Comparison of ENCODE assay signal across 14 cellular contexts in genomic region chr2:85769987-85770362, GRCh38. TPM values are rescaled to one million over a fixed set of nuclear protein-coding genes. Genes with fewer than 3 reads are reported as not detected.
A peak's percentile ranks its signal among the peaks of the same experiment; 100 is the strongest.
DNase-seq lines count a peak whose midpoint lies in the region; ATAC-seq and TF ChIP-seq lines count a peak whose summit lies in the region.
"Had no signal": no experiment of that assay in that cellular context is flagged by ENCODE, and none has a peak within 500 bp of the region (broad histone marks: within the 10 kb centered on the region; RNA-seq: fewer than 3 reads in every experiment).

No MANE protein-coding gene starts in this region.

- in situ Hi-C loops in Panc1 (cut with HindIII; ENCODE audit: low pct_unique_long_range_greater_than_20kb, low sequenced_read_pairs), result no loop called here

- CTCF ChIA-PET in HEK293 (lab: Yijun Ruan, JAX) (interaction anchor here (0.6 to 9.3 kb wide), 11 partner anchors 11 to 97 kb away, joined by 3 to 105 read pairs (median 7); partner anchors contain the start of gene ATOH8), Panc1 (lab: Charles Lee) (interaction anchor here (0.6 kb wide), 1 partner anchor 34 kb away, joined by 3 read pairs; no protein-coding TSS in a partner anchor)

- TF ChIP-seq POLR2A in gastroesophageal sphincter (IDR thresholded peaks at IDR 0.05), result no peak

- no peak overlapping the region for H2AFZ ChIP-seq in smooth muscle cell (ENCODE audit: low read depth)

- WGBS in gastroesophageal sphincter (ENCODE audit: low coverage in 1 of 2), 2 donors, result 93 to 100% methylated on average over 1 to 3 of the region's 7 CpGs
- WGBS in smooth muscle cell (ENCODE audit: low lambda C conversion rate), result 93% methylated on average over 7 of the region's 7 CpGs

- H4K20me1 ChIP-seq in smooth muscle cell (ENCODE audit: low read depth), result no peaks in the 10 kb centered on the region

- H3K36me3 ChIP-seq in HEK293 (ENCODE audit: control insufficient read depth in 2 of 2, insufficient read depth in 1 of 2, low read length in 2 of 2), result no peaks in the 10 kb centered on the region
- H3K36me3 ChIP-seq in Panc1 (ENCODE audit: control insufficient read depth, insufficient read depth, low read length), result no peaks in the 10 kb centered on the region
- peaks cover 0 to 38% of the 10 kb centered on the region in 2 donors for H3K36me3 ChIP-seq in gastroesophageal sphincter
- H3K36me3 ChIP-seq in smooth muscle cell (ENCODE audit: low read depth), result no peaks in the 10 kb centered on the region
- H3K36me3 ChIP-seq: adrenal gland had no signal

- TF ChIP-seq CTCF in HEK293 (tag by site-specific recombination; IDR thresholded peaks at IDR 0.05) (no peak), Panc1 (IDR thresholded peaks at IDR 0.05) (no peak; the same call in 1 of the 2 replicates), gastroesophageal sphincter (IDR thresholded peaks at IDR 0.05) (no peak), smooth muscle cell (IDR thresholded peaks at IDR 0.05; ENCODE audit: borderline replicate concordance, insufficient read depth, poor library complexity, severe bottlenecking) (no peak)

- peak overlapping the region; percentile 78 for H3K4me2 ChIP-seq in smooth muscle cell

- intact Hi-C loops in Panc1 (cut with micrococcal nuclease; ENCODE audit: unreplicated experiment), result no loop called here

- H3K27ac ChIP-seq in HEK293 (ENCODE audit: extremely low read depth, low read depth, low read length), result peak overlapping the region; percentile 69; the same call in 1 of the 2 replicates
- H3K27ac ChIP-seq in Panc1 (ENCODE audit: low read length), result peak overlapping the region; percentile 82
- peak overlapping the region in 3 of 4 donors; percentile 85 to 90 (median 88) for H3K27ac ChIP-seq in gastroesophageal sphincter
- no peak overlapping the region for H3K27ac ChIP-seq in smooth muscle cell (ENCODE audit: low read depth)
- H3K27ac ChIP-seq: adrenal gland, foreskin keratinocyte had no signal

- DNase-seq in Panc1 (ENCODE audit: low read depth, low spot score), result no peak
- no peak for DNase-seq in smooth muscle cell (lab: John Stamatoyannopoulos, UW; ENCODE audit: unreplicated experiment)
- no peak for DNase-seq in NCI-H345 (lab: John Stamatoyannopoulos, UW)
- no peak for DNase-seq in activated effector memory CD4-positive, alpha-beta T cell treated with anti-CD3 and anti-CD28 coated beads, Interleukin-2, amount 50 U/mL, for 16 hours
- no peak for DNase-seq in glomerular visceral epithelial cell (ENCODE audit: extremely low spot score)
- DNase-seq: activated B cell treated with CpG ODN at 0.5 μM for 24 hours, adrenal gland, cerebellar nuclear complex, foreskin keratinocyte, T-helper 1 cell had no signal

- H3K9me3 ChIP-seq in HEK293 (ENCODE audit: control insufficient read depth, insufficient read depth, low read depth, low read length) (no peaks in the 10 kb centered on the region), Panc1 (ENCODE audit: control insufficient read depth, insufficient read depth, low read depth, low read length) (no peaks in the 10 kb centered on the region), gastroesophageal sphincter (no peaks in the 10 kb centered on the region), smooth muscle cell (replicated peaks; ENCODE audit: low read depth) (no peaks in the 10 kb centered on the region)
- H3K9me3 ChIP-seq: adrenal gland had no signal

- H3K4me3 ChIP-seq in HEK293 (ENCODE audit: low read depth, low read length) (no peak overlapping the region), Panc1 (ENCODE audit: low read depth in 2 of 2, low read length in 2 of 2) (no peak overlapping the region), gastroesophageal sphincter (no peak overlapping the region), smooth muscle cell (no peak overlapping the region)
- H3K4me3 ChIP-seq: adrenal gland had no signal

- H3K27me3 ChIP-seq in Panc1 (ENCODE audit: control insufficient read depth, insufficient read depth, low read length), result no peaks in the 10 kb centered on the region
- H3K27me3 ChIP-seq in gastroesophageal sphincter, result no peaks in the 10 kb centered on the region
- no peaks in the 10 kb centered on the region for H3K27me3 ChIP-seq in smooth muscle cell (ENCODE audit: low read depth)

- H3K79me2 ChIP-seq in smooth muscle cell (ENCODE audit: low read depth), result no peaks in the 10 kb centered on the region

- H3K4me1 ChIP-seq in HEK293 (ENCODE audit: control insufficient read depth, insufficient read depth, low read length) (peaks cover 41% of the 10 kb centered on the region), Panc1 (ENCODE audit: control insufficient read depth, insufficient read depth, low read length) (peaks cover 86% of the 10 kb centered on the region), gastroesophageal sphincter (peaks cover 23 to 98% (median 77%) of the 10 kb centered on the region in 3 donors), smooth muscle cell (ENCODE audit: low read depth) (peaks cover 54% of the 10 kb centered on the region)

- no peak overlapping the region for H3K9ac ChIP-seq in smooth muscle cell (ENCODE audit: low read depth)

- BruUV-seq in Panc1 (replicated peaks; lab: Mats Ljungman, UMichigan), result no TSS peak

- POLR2A ChIA-PET in HEK293 (lab: Yijun Ruan, JAX) (interaction anchor here (3.0 kb wide), 1 partner anchor 16 kb away, joined by 14 read pairs; the partner anchor contains the start of gene ATOH8), Panc1 (lab: Charles Lee) (no interaction called here)

- ATAC-seq in Panc1, result no peak
- ATAC-seq in gastroesophageal sphincter, result no peak
- no peak for ATAC-seq in GM19328 (IDR thresholded peaks at IDR 0.05; ENCODE audit: unreplicated experiment)

- H3F3A ChIP-seq in smooth muscle cell (ENCODE audit: low read depth), result peaks cover 27% of the 10 kb centered on the region

- no peak for TF ChIP-seq EP300 in gastroesophageal sphincter (IDR thresholded peaks at IDR 0.05)

TF ChIP-seq in HEK293, 187 proteins besides CTCF, POLR2A, EP300 and RAD21:
- TF ChIP-seq ZNF16 (tag by site-specific recombination; IDR thresholded peaks at IDR 0.05; ENCODE audit: low read depth) (no peak), PBX3 (CRISPR knock-in tag; IDR thresholded peaks at IDR 0.05) (no peak), ZSCAN18 (tag by site-specific recombination; IDR thresholded peaks at IDR 0.05) (no peak), ZNF416 (tag by site-specific recombination; IDR thresholded peaks at IDR 0.05) (no peak), ZNF837 (tag by site-specific recombination; IDR thresholded peaks at IDR 0.05) (no peak), ZNF366 (tag by site-specific recombination; conservative IDR thresholded peaks at IDR 0.05) (no peak), ZBTB26 (tag by site-specific recombination; optimal IDR thresholded peaks at IDR 0.05) (no peak), ZNF175 (tag by site-specific recombination; IDR thresholded peaks at IDR 0.05) (no peak), ZNF146 (tag by site-specific recombination; IDR thresholded peaks at IDR 0.05) (no peak), MEIS1 (CRISPR knock-in tag; IDR thresholded peaks at IDR 0.05; ENCODE audit: borderline replicate concordance) (no peak), ZNF350 (tag by site-specific recombination; IDR thresholded peaks at IDR 0.05) (no peak)
TF ChIP-seq in HEK293: peak in this region for 0.

RNA-seq across cellular contexts. Expression of gene ATOH8, which starts 16.2 kb away (rescaled TPM):
- total RNA-seq in Panc1 (2021; ENCODE audit: unreplicated experiment) (3.8 TPM), gastroesophageal sphincter (10 to 100 TPM; 34.5 to 79.5 (median 59.6) TPM), smooth muscle cell (5.2 and 6.5 TPM in 2 replicates)
- 3.7 TPM for polyA plus RNA-seq in Panc1 (2012; ENCODE audit: insufficient read length)
- 4.6 and 5.2 TPM in 2 replicates for polyA plus RNA-seq in smooth muscle cell
- total RNA-seq: activated B cell treated with CpG ODN at 0.5 μM for 24 hours; foreskin keratinocyte; natural killer cell treated with Interleukin-12 subunit alpha and Interleukin-12 subunit beta and Interleukin-15 and Interleukin-18, amount 100 ng/mL, for 72 hours had no signal
- polyA plus RNA-seq: foreskin keratinocyte had no signal
